In genomic region chr5:163504091-163504931, GRCh38 we compare ENCODE assay signal across 8 cellular contexts. TPM values are rescaled to one million over a fixed set of nuclear protein-coding genes. Genes with fewer than 3 reads are reported as not detected.
DNase-seq lines count a peak whose midpoint lies in the region; ATAC-seq and TF ChIP-seq lines count a peak whose summit lies in the region.

No MANE protein-coding gene starts in this region.

- H3K36me3 Mint-ChIP-seq in activated CD8-positive, alpha-beta T cell treated with anti-CD3 and anti-CD28 coated beads for 36 hours (ENCODE audit: low read depth) = peaks cover 5% of the 10 kb centered on the region
- peaks cover 3% of the 10 kb centered on the region for H3K36me3 Mint-ChIP-seq in stimulated activated naive CD8-positive, alpha-beta T cell treated with anti-CD3 and anti-CD28 coated beads, Interleukin-15, Interleukin-2, amounts not matched to agents 100 ng/mL and 50 ng/mL, for 24 hours (ENCODE audit: low read depth)

- POLR2A ChIA-PET in activated CD8-positive, alpha-beta T cell treated with anti-CD3 and anti-CD28 coated beads for 36 hours (lab: Charles Lee) = interaction anchor here (1.2 to 11.8 kb wide), 3 partner anchors 9 to 44 kb away, joined by 6 to 168 read pairs (median 8); partner anchors contain the start of genes HMMR and NUDCD2

- H3K4me3 ChIP-seq in NB4 (ENCODE audit: low read depth, low read length) (peak overlapping the region; percentile 85), epithelial cell of esophagus (ENCODE audit: low read length) (peak overlapping the region; percentile 64), mucosa of descending colon (no peak overlapping the region)

- DNase-seq in ELF-1 (ENCODE audit: low read depth, low spot score) (peak; percentile 78), NB4 (ENCODE audit: low read depth) (peak; percentile 78), epithelial cell of esophagus (ENCODE audit: low read depth) (peak; percentile 38), mucosa of descending colon (peak; percentile 52 to 69 (median 54)), iPS-NIHi7 (ENCODE audit: extremely low spot score) (no peak)
- DNase-seq in activated CD8-positive, alpha-beta T cell treated with anti-CD3 and anti-CD28 coated beads for 36 hours = peak; percentile 61

- H3K4me1 Mint-ChIP-seq in activated CD8-positive, alpha-beta T cell treated with anti-CD3 and anti-CD28 coated beads for 36 hours (ENCODE audit: low read depth) = peaks cover 28% of the 10 kb centered on the region
- peaks cover 41% of the 10 kb centered on the region for H3K4me1 Mint-ChIP-seq in stimulated activated naive CD8-positive, alpha-beta T cell treated with anti-CD3 and anti-CD28 coated beads, Interleukin-15, Interleukin-2, amounts not matched to agents 100 ng/mL and 50 ng/mL, for 24 hours (ENCODE audit: low read depth)

- TF ChIP-seq CTCF in NB4 (IDR thresholded peaks at IDR 0.05; ENCODE audit: low read depth, low read length) (no peak), epithelial cell of esophagus (IDR thresholded peaks at IDR 0.05; ENCODE audit: insufficient read depth, low read depth, low read length, missing control alignments) (no peak), mucosa of descending colon (IDR thresholded peaks at IDR 0.05) (no peak)
- no peak for TF ChIP-seq CTCF in activated CD8-positive, alpha-beta T cell treated with anti-CD3 and anti-CD28 coated beads for 36 hours (IDR thresholded peaks at IDR 0.05)

- CTCF ChIA-PET in activated CD8-positive, alpha-beta T cell treated with anti-CD3 and anti-CD28 coated beads for 36 hours (lab: Charles Lee) = interaction anchor here (1.3 to 3.4 kb wide), 3 partner anchors 31 to 66 kb away, joined by 3 to 24 read pairs (median 4); partner anchors contain the start of genes HMMR and NUDCD2

- peak; percentile 14 for TF ChIP-seq POLR2A in NB4 (IDR thresholded peaks at IDR 0.05; ENCODE audit: extremely low read depth, insufficient read length)

- H3K27me3 Mint-ChIP-seq in activated CD8-positive, alpha-beta T cell treated with anti-CD3 and anti-CD28 coated beads for 36 hours = no peaks in the 10 kb centered on the region
- no peaks in the 10 kb centered on the region for H3K27me3 Mint-ChIP-seq in stimulated activated naive CD8-positive, alpha-beta T cell treated with anti-CD3 and anti-CD28 coated beads, Interleukin-15, Interleukin-2, amounts not matched to agents 100 ng/mL and 50 ng/mL, for 24 hours

- ATAC-seq in activated CD8-positive, alpha-beta T cell treated with anti-CD3 and anti-CD28 coated beads for 36 hours = peak; percentile 6
- ATAC-seq in mucosa of descending colon (peak; percentile 26), GM19467 (IDR thresholded peaks at IDR 0.05; ENCODE audit: unreplicated experiment) (no peak)

- H3K36me3 ChIP-seq in mucosa of descending colon (ENCODE audit: low read depth) = no peaks in the 10 kb centered on the region

- H3K27ac Mint-ChIP-seq in activated CD8-positive, alpha-beta T cell treated with anti-CD3 and anti-CD28 coated beads for 36 hours = peak overlapping the region; percentile 99
- H3K27ac Mint-ChIP-seq in stimulated activated naive CD8-positive, alpha-beta T cell treated with anti-CD3 and anti-CD28 coated beads, Interleukin-15, Interleukin-2, amounts not matched to agents 100 ng/mL and 50 ng/mL, for 24 hours = peak overlapping the region; percentile 98

- peak overlapping the region; percentile 99 for H3K4me3 Mint-ChIP-seq in activated CD8-positive, alpha-beta T cell treated with anti-CD3 and anti-CD28 coated beads for 36 hours
- H3K4me3 Mint-ChIP-seq in stimulated activated naive CD8-positive, alpha-beta T cell treated with anti-CD3 and anti-CD28 coated beads, Interleukin-15, Interleukin-2, amounts not matched to agents 100 ng/mL and 50 ng/mL, for 24 hours = peak overlapping the region; percentile 98

- no peaks in the 10 kb centered on the region for H3K9me3 ChIP-seq in mucosa of descending colon

- no peaks in the 10 kb centered on the region for H3K9me3 Mint-ChIP-seq in activated CD8-positive, alpha-beta T cell treated with anti-CD3 and anti-CD28 coated beads for 36 hours
- H3K9me3 Mint-ChIP-seq in stimulated activated naive CD8-positive, alpha-beta T cell treated with anti-CD3 and anti-CD28 coated beads, Interleukin-15, Interleukin-2, amounts not matched to agents 100 ng/mL and 50 ng/mL, for 24 hours = no peaks in the 10 kb centered on the region

- peaks cover 18% of the 10 kb centered on the region for H3K4me1 ChIP-seq in mucosa of descending colon (ENCODE audit: low read depth)

- intact Hi-C loops in activated CD8-positive, alpha-beta T cell treated with anti-CD3 and anti-CD28 coated beads for 36 hours (cut with micrococcal nuclease) = no loop called here
- intact Hi-C loops in mucosa of descending colon (cut with DNase I, micrococcal nuclease) = no loop called here

RNA-seq across cellular contexts. Expression of gene MAT2B, which starts 1.1 kb away (rescaled TPM):
- total RNA-seq in activated CD8-positive, alpha-beta T cell treated with anti-CD3 and anti-CD28 coated beads for 36 hours = 10 to 100 TPM; 71.5 to 71.6 TPM
- total RNA-seq in mucosa of descending colon = 10 to 100 TPM; 69.4 to 72.5 (median 70.5) TPM

RNA-seq across cellular contexts. Expression of gene HMMR, which starts 43.9 kb away (rescaled TPM):
- total RNA-seq in activated CD8-positive, alpha-beta T cell treated with anti-CD3 and anti-CD28 coated beads for 36 hours = 10 to 100 TPM; 94.2 to 95.2 TPM
- 10 to 100 TPM in 1 of 3 donors, 1 to 10 TPM in 2; 2.3 to 19.0 (median 4.0) TPM for total RNA-seq in mucosa of descending colon

RNA-seq across cellular contexts. Expression of gene NUDCD2, which starts 44.4 kb away (rescaled TPM):
- 10 to 100 TPM; 55.5 to 62.7 TPM for total RNA-seq in activated CD8-positive, alpha-beta T cell treated with anti-CD3 and anti-CD28 coated beads for 36 hours
- total RNA-seq in mucosa of descending colon = 10 to 100 TPM; 17.5 to 24.1 (median 21.7) TPM

Comparison
In these comparisons a context has a peak if more than half of its experiments do, and no peak if none do; other contexts are left out.
1. RNA of gene HMMR, which starts 43.9 kb away (total RNA-seq): 94.2 to 95.2 TPM in activated CD8-positive, alpha-beta T cell treated with anti-CD3 and anti-CD28 coated beads for 36 hours; 2.3 to 19.0 TPM in mucosa of descending colon; every median in the first group is over 4 times any median in the second.